10 cellular contexts compared by ENCODE assay signal in genomic region chr7:73320009-73320408, GRCh38. TPM values are rescaled to one million over a fixed set of nuclear protein-coding genes. Genes with fewer than 3 reads are reported as not detected.
"Had no signal": no experiment of that assay in that cellular context is flagged by ENCODE, and none has a peak within 500 bp of the region (broad histone marks: within the 10 kb centered on the region; RNA-seq: fewer than 3 reads in every experiment).

No MANE protein-coding gene starts in this region.

RNA-seq across cellular contexts. Expression of gene TRIM50, which starts 7.9 kb away (rescaled TPM):
- total RNA-seq: activated CD4-positive, alpha-beta memory T cell treated with anti-CD3 and anti-CD28 coated beads for 36 hours; activated CD4-positive, alpha-beta T cell treated with anti-CD3 and anti-CD28 coated beads, Interleukin-2, amount 10 ng/mL, durations not matched to agents 7 days and 5 days; activated T-cell treated with anti-CD3 and anti-CD28 coated beads, Interleukin-2, amount 50 U/mL, for 4 hours; astrocyte; cardiac muscle cell; LHCN-M2; MCF 10A; PC-9; T-helper 17 cell had no signal
- polyA plus RNA-seq: cardiac muscle cell had no signal

RNA-seq across cellular contexts. Expression of gene FKBP6, which starts 8.0 kb away (rescaled TPM):
- total RNA-seq: activated CD4-positive, alpha-beta memory T cell treated with anti-CD3 and anti-CD28 coated beads for 36 hours; activated CD4-positive, alpha-beta T cell treated with anti-CD3 and anti-CD28 coated beads, Interleukin-2, amount 10 ng/mL, durations not matched to agents 7 days and 5 days; activated naive CD4-positive, alpha-beta T cell treated with anti-CD3 and anti-CD28 coated beads, Interleukin-2, amount 50 U/mL, for 72 hours; activated T-cell treated with anti-CD3 and anti-CD28 coated beads, Interleukin-2, amount 50 U/mL, for 4 hours; astrocyte; cardiac muscle cell; LHCN-M2; MCF 10A; PC-9; T-helper 17 cell had no signal
- polyA plus RNA-seq: cardiac muscle cell had no signal
